In genomic region chr14:89915114-89915878, GRCh38 we compare ENCODE assay signal across 8 cellular contexts. TPM values are rescaled to one million over a fixed set of nuclear protein-coding genes. Genes with fewer than 3 reads are reported as not detected.
DNase-seq lines count a peak whose midpoint lies in the region; ATAC-seq and TF ChIP-seq lines count a peak whose summit lies in the region.

No MANE protein-coding gene starts in this region.

- H3K4me1 Mint-ChIP-seq in CD4-positive, alpha-beta memory T cell = peaks cover 0 to 4% (median 3%) of the 10 kb centered on the region in 4 donors

- H3K18ac ChIP-seq in mesendoderm (ENCODE audit: low read length) = no peak overlapping the region

- no peaks in the 10 kb centered on the region for H3K27me3 ChIP-seq in CD4-positive, alpha-beta memory T cell (ENCODE audit: insufficient read depth, low read length)
- no peaks in the 10 kb centered on the region for H3K27me3 ChIP-seq in mesendoderm (ENCODE audit: insufficient read depth, low read length, poor library complexity)

- WGBS in mesendoderm (ENCODE audit: extremely low coverage, insufficient coverage, low lambda C conversion rate) = no CpG with 5 or more reads among the region's 6 CpGs

- peak overlapping the region in 1 of 7 donors; percentile 19 for H3K27ac Mint-ChIP-seq in CD4-positive, alpha-beta memory T cell

- CTCF ChIA-PET in CD4-positive, alpha-beta memory T cell (lab: Charles Lee; ENCODE audit: partially characterized antibody) = interaction anchor here (0.6 to 5.6 kb wide), 8 partner anchors 22 to 887 kb away, joined by 3 to 31 read pairs (median 4); no protein-coding TSS in a partner anchor
- CTCF ChIA-PET in HEK293 (lab: Yijun Ruan, JAX) = interaction anchor here (0.6 to 2.3 kb wide), 12 partner anchors 7 to 874 kb away, joined by 3 to 6 read pairs (median 4); no protein-coding TSS in a partner anchor

- peaks cover 4% of the 10 kb centered on the region in 2 donors for H3K27me3 Mint-ChIP-seq in CD4-positive, alpha-beta memory T cell

- no peak overlapping the region for H2AK5ac ChIP-seq in mesendoderm (ENCODE audit: low read length)

- no peak overlapping the region for H3K4ac ChIP-seq in mesendoderm (ENCODE audit: low read depth, low read length)

- H4K8ac ChIP-seq in mesendoderm (ENCODE audit: low read depth, low read length) = no peak overlapping the region

- H3K4me2 ChIP-seq in mesendoderm (ENCODE audit: low read length) = no peak overlapping the region

- no peak overlapping the region for H3K4me3 Mint-ChIP-seq in CD4-positive, alpha-beta memory T cell

- H3K36me3 Mint-ChIP-seq in CD4-positive, alpha-beta memory T cell = no peaks in the 10 kb centered on the region

- no peak overlapping the region for H3K56ac ChIP-seq in mesendoderm (ENCODE audit: low read length)

- peaks cover 4% of the 10 kb centered on the region for H3K4me1 ChIP-seq in CD4-positive, alpha-beta memory T cell (ENCODE audit: insufficient read depth, low read length)
- H3K4me1 ChIP-seq in HEK293 (ENCODE audit: control insufficient read depth, insufficient read depth, low read length) (peaks cover 20% of the 10 kb centered on the region), mesendoderm (ENCODE audit: control insufficient read depth, low read depth, low read length) (no peaks in the 10 kb centered on the region)

- no peak overlapping the region for H2BK120ac ChIP-seq in mesendoderm (ENCODE audit: low read depth, low read length)

- H3K9me3 ChIP-seq in CD4-positive, alpha-beta memory T cell (ENCODE audit: control insufficient read depth in 1 of 2, low read length in 2 of 2) = no peaks in the 10 kb centered on the region
- no peaks in the 10 kb centered on the region for H3K9me3 ChIP-seq in HEK293 (ENCODE audit: control insufficient read depth, insufficient read depth, low read depth, low read length)

- no peak for TF ChIP-seq CTCF in HEK293 (tag by site-specific recombination; IDR thresholded peaks at IDR 0.05)

- no peak overlapping the region for H3K23ac ChIP-seq in mesendoderm (ENCODE audit: low read length)

- H3K79me1 ChIP-seq in mesendoderm (ENCODE audit: low read length) = no peaks in the 10 kb centered on the region

- H3K79me2 ChIP-seq in mesendoderm (ENCODE audit: control insufficient read depth, insufficient read depth, low read length) = no peaks in the 10 kb centered on the region

- DNase-seq in CD4-positive, alpha-beta memory T cell = peak; percentile 53 to 69 (median 63)
- DNase-seq in NCI-H748 (lab: John Stamatoyannopoulos, UW; ENCODE audit: unreplicated experiment) (peak; percentile 68), mesendoderm (peak; percentile 63)
- DNase-seq in activated CD4-positive, alpha-beta T cell treated with anti-CD3 and anti-CD28 coated beads, Interleukin-2, amount 50 U/mL, for 48 hours = peak; percentile 64 to 70
- peak; percentile 32 for DNase-seq in effector CD4-positive, alpha-beta T cell
- DNase-seq in stimulated activated CD8-positive, alpha-beta memory T cell treated with anti-CD3 and anti-CD28 coated beads, Interleukin-4, amount 100 ng/mL, for 4 hours (ENCODE audit: low read depth in 2 of 2, low spot score in 1 of 2) = peak; percentile 17 to 40

- no peak overlapping the region for H3K27ac ChIP-seq in CD4-positive, alpha-beta memory T cell (ENCODE audit: low read depth, low read length)
- H3K27ac ChIP-seq in HEK293 (ENCODE audit: extremely low read depth, low read depth, low read length) (no peak overlapping the region), mesendoderm (ENCODE audit: low read depth, low read length) (no peak overlapping the region)

- POLR2A ChIA-PET in CD4-positive, alpha-beta memory T cell (lab: Charles Lee; ENCODE audit: partially characterized antibody) = no interaction called here
- POLR2A ChIA-PET in HEK293 (lab: Yijun Ruan, JAX) = no interaction called here

- no peak overlapping the region for H2BK5ac ChIP-seq in mesendoderm (ENCODE audit: low read length)

- H4K5ac ChIP-seq in mesendoderm (ENCODE audit: low read length) = no peak overlapping the region

- intact Hi-C loops in CD4-positive, alpha-beta memory T cell (cut with micrococcal nuclease) = loop anchor here (1.0 to 2.0 kb wide), 7 partner anchors 148 to 1422 kb away; partner anchors contain the start of gene FOXN3

- H3K9me3 Mint-ChIP-seq in CD4-positive, alpha-beta memory T cell = no peaks in the 10 kb centered on the region

- H3K4me3 ChIP-seq in CD4-positive, alpha-beta memory T cell (ENCODE audit: low read length in 2 of 2) = no peak overlapping the region
- H3K4me3 ChIP-seq in HEK293 (ENCODE audit: low read depth, low read length) (no peak overlapping the region), mesendoderm (ENCODE audit: low read length) (no peak overlapping the region)

- no peak overlapping the region for H3K9ac ChIP-seq in mesendoderm (ENCODE audit: low read length)

- ATAC-seq in HG03442 (IDR thresholded peaks at IDR 0.05; ENCODE audit: unreplicated experiment) = no peak

- H2BK15ac ChIP-seq in mesendoderm (replicated peaks; ENCODE audit: low read depth) = no peak overlapping the region

- H3K36me3 ChIP-seq in CD4-positive, alpha-beta memory T cell (ENCODE audit: insufficient read depth, low read length) = no peaks in the 10 kb centered on the region
- H3K36me3 ChIP-seq in HEK293 (ENCODE audit: control insufficient read depth in 2 of 2, insufficient read depth in 1 of 2, low read length in 2 of 2) (no peaks in the 10 kb centered on the region), mesendoderm (ENCODE audit: control insufficient read depth, insufficient read depth, low read length) (no peaks in the 10 kb centered on the region)

TF ChIP-seq in HEK293, 187 proteins besides CTCF, POLR2A, EP300 and RAD21:
- TF ChIP-seq ZBTB17 (tag by site-specific recombination; IDR thresholded peaks at IDR 0.05) = peak; percentile 50; the same call in 1 of the 2 replicates
- peak; percentile 62; the same call in 1 of the 2 replicates for TF ChIP-seq ZNF660 (tag by site-specific recombination; IDR thresholded peaks at IDR 0.05)
- TF ChIP-seq ZSCAN30 (tag by site-specific recombination; IDR thresholded peaks at IDR 0.05) = peak; percentile 84; the same call in 1 of the 2 replicates
- no peak for TF ChIP-seq ZNF18 (tag by site-specific recombination; IDR thresholded peaks at IDR 0.05)
- TF ChIP-seq ZNF335 (tag by site-specific recombination; conservative IDR thresholded peaks at IDR 0.05) = peak; percentile 74
- TF ChIP-seq ZNF654 (tag by site-specific recombination; IDR thresholded peaks at IDR 0.05; ENCODE audit: low read depth) = peak; percentile 95
TF ChIP-seq in HEK293: peak in this region for 5.

RNA-seq across cellular contexts. Expression of gene EFCAB11, which starts 39.2 kb away (rescaled TPM):
- 1 to 10 TPM; 1.3 to 2.5 TPM for total RNA-seq in CD4-positive, alpha-beta memory T cell
- polyA plus RNA-seq in CD4-positive, alpha-beta memory T cell = 1 to 10 TPM in 1 of 2 donors, under 1 TPM in 1; 0.36 to 2.6 TPM
- polyA plus RNA-seq in mesendoderm (2013, experiment 1 of 2) = 8.6 TPM
- polyA plus RNA-seq in mesendoderm (2013, experiment 2 of 2) = 8.5 TPM

RNA-seq across cellular contexts. Expression of gene TDP1, which starts 40.4 kb away (rescaled TPM):
- 10 to 100 TPM; 54.0 to 58.9 TPM for total RNA-seq in CD4-positive, alpha-beta memory T cell
- 10 to 100 TPM; 40.9 to 42.2 TPM for polyA plus RNA-seq in CD4-positive, alpha-beta memory T cell
- 37.6 TPM for polyA plus RNA-seq in mesendoderm (2013, experiment 1 of 2)
- polyA plus RNA-seq in mesendoderm (2013, experiment 2 of 2) = 38.1 TPM
